ENCODE assay signal across 1 cellular context in genomic region chr6:127463056-127463455, GRCh38.
TF ChIP-seq lines count a peak whose summit lies in the region.

No MANE protein-coding gene starts in this region.

TF ChIP-seq in GM23338, 12 proteins besides CTCF, POLR2A, EP300 and RAD21 (continued from another document):
- no peak for TF ChIP-seq STAT1 (IDR thresholded peaks at IDR 0.05; ENCODE audit: unreplicated experiment)
- no peak for TF ChIP-seq CREB1 (CRISPR knock-in tag; IDR thresholded peaks at IDR 0.05; ENCODE audit: low read depth)
- TF ChIP-seq ZNF462 (CRISPR knock-in tag; IDR thresholded peaks at IDR 0.05) = no peak
- TF ChIP-seq EZH2phosphoT487 (IDR thresholded peaks at IDR 0.05; ENCODE audit: unreplicated experiment) = no peak
- TF ChIP-seq ETS1 (IDR thresholded peaks at IDR 0.05) = no peak
